24 cellular contexts compared by ENCODE assay signal in the genomic region with DNA sequence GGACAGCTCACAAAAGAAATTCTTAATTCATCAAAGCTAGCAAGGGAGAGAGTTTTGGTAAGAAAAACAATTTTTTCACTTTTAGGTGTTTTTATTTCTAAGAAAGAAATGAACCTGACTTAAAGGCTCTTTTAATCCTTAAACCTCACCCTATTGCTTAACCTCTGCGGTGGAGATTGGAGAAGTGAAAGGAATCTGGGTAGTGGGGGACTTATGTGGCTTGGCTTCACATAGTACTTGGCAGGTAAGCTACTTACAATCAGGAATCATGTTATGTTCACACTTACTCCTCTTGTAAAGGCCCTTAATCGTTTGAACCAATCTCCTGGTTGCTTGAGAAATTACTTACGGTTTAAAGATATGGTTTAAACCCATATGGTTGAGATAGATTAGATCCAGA.
"Had no signal": no experiment of that assay in that cellular context is flagged by ENCODE, and none has a peak within 500 bp of the region (broad histone marks: within the 10 kb centered on the region; RNA-seq: fewer than 3 reads in every experiment).

No MANE protein-coding gene starts in this region.

- H3K4me1 ChIP-seq: esophagus muscularis mucosa, gastroesophageal sphincter, heart right ventricle, right atrium auricular region, thyroid gland had no signal

- DNase-seq: activated CD4-positive, alpha-beta memory T cell treated with anti-CD3 and anti-CD28 coated beads, Interleukin-2, amount 10 ng/mL, durations not matched to agents 7 days and 5 days; activated CD4-positive, alpha-beta T cell treated with anti-CD3 and anti-CD28 coated beads for 48 hours; activated CD4-positive, CD25-positive, alpha-beta regulatory T cell; activated naive CD4-positive, alpha-beta T cell; activated naive CD8-positive, alpha-beta T cell treated with anti-CD3 and anti-CD28 coated beads for 36 hours; activated T-cell treated with anti-CD3 and anti-CD28 coated beads, Interleukin-2, amount 50 U/mL, for 1 hour; amygdala; dermis blood vessel endothelial cell; effector memory CD4-positive, alpha-beta T cell; heart right ventricle; immature natural killer cell; kidney glomerular epithelial cell; left ventricle myocardium superior; occipital lobe; stimulated activated CD4-positive, alpha-beta T cell treated with anti-CD3 and anti-CD28 coated beads, Interleukin-12 subunit alpha, Interleukin-12 subunit beta, amount 100 ng/mL, for 4 hours; stimulated activated CD4-positive, alpha-beta T cell treated with anti-CD3 and anti-CD28 coated beads, Interleukin-1b, Interleukin-23, amount 100 ng/mL, for 48 hours; stimulated activated CD8-positive, alpha-beta memory T cell treated with anti-CD3 and anti-CD28 coated beads, Interleukin-4, amount 100 ng/mL, for 48 hours; stimulated activated naive CD4-positive, alpha-beta T cell; thyroid gland had no signal

- H3K27ac ChIP-seq: cardiac muscle cell, esophagus muscularis mucosa, gastroesophageal sphincter, heart right ventricle, right atrium auricular region, thyroid gland had no signal

- ATAC-seq: activated T-helper 17 cell treated with anti-CD3 and anti-CD28 coated beads, Interleukin-2, amount 50 U/mL, for 72 hours; gastroesophageal sphincter; heart right ventricle; left ventricle myocardium superior had no signal

- H3K4me3 ChIP-seq: cardiac muscle cell, esophagus muscularis mucosa, gastroesophageal sphincter, heart right ventricle, right atrium auricular region, thyroid gland had no signal

- H3K36me3 ChIP-seq: cardiac muscle cell, esophagus muscularis mucosa, gastroesophageal sphincter, heart right ventricle, right atrium auricular region, thyroid gland had no signal

- H3K9me3 ChIP-seq: right atrium auricular region, thyroid gland had no signal

- H3K27me3 ChIP-seq: cardiac muscle cell, esophagus muscularis mucosa, gastroesophageal sphincter, heart right ventricle, right atrium auricular region, thyroid gland had no signal
